Comparison of ENCODE assay signal across 8 cellular contexts in the genomic region with DNA sequence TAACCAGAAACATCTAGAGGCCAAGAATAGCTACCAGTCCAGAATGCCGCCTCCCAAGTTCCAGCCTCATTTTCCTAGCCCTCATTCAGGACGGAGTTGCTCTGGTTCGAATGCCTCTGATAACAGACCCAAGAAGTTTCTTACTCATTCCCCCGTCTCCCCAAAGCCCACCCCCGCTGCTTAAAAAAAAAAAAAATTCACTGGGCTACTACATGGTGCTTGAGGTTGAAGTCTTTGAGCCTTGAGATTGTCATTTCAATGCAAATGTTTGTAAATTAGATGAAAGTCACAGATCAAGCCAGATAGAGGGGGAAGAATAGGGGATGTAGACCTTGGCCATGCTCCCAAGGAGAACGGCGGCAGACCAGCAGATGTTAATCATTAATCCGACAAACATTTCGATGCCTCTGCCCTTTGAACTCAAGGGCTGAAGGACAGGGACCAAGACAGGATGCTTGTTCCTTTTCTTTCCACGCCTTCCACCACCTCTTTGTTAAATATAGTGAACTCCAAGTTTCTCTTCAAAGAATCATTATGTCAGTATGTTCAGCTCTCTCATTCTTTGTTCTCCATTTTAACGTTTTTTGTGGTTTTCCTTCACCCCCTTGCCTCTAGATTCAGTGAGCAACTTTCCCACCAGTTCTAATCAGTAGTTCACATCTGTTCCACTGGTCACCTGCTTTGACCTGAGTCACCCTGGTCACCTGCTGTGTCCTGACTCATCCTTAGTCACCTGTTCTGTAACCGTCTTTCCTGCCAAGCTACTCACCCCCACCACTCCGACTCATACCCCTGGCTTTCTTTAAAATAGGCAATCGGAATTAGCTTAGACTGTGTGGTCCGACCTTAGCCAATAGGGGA.
DNase-seq lines count a peak whose midpoint lies in the region; ATAC-seq and TF ChIP-seq lines count a peak whose summit lies in the region.

No MANE protein-coding gene starts in this region.

- intact Hi-C loops in esophagus squamous epithelium (cut with DNase I): no loop called here

- peak; percentile 28 for DNase-seq in HuH-7 (ENCODE audit: low spot score)
- DNase-seq in activated T-cell treated with anti-CD3 and anti-CD28 coated beads for 48 hours (ENCODE audit: low read depth): peak; percentile 55
- peak; percentile 93 for DNase-seq in mesendoderm
- DNase-seq in esophagus squamous epithelium (lab: John Stamatoyannopoulos, UW): no peak
- DNase-seq in NAMALWA (ENCODE audit: low spot score): no peak
- no peak for DNase-seq in SIG-M5 (lab: John Stamatoyannopoulos, UW)

- no peak overlapping the region for H2BK5ac ChIP-seq in mesendoderm (ENCODE audit: low read length)

- H3K4me2 ChIP-seq in mesendoderm (ENCODE audit: low read length): no peak overlapping the region

- H3K36me3 ChIP-seq in mesendoderm (ENCODE audit: control insufficient read depth, insufficient read depth, low read length): no peaks in the 10 kb centered on the region
- H3K36me3 ChIP-seq in esophagus squamous epithelium: no peaks in the 10 kb centered on the region

- H3K9me3 ChIP-seq in esophagus squamous epithelium: no peaks in the 10 kb centered on the region

- H2BK120ac ChIP-seq in mesendoderm (ENCODE audit: low read depth, low read length): no peak overlapping the region

- H4K8ac ChIP-seq in mesendoderm (ENCODE audit: low read depth, low read length): no peak overlapping the region

- no peak overlapping the region for H3K27ac ChIP-seq in mesendoderm (ENCODE audit: low read depth, low read length)
- no peak overlapping the region for H3K27ac ChIP-seq in esophagus squamous epithelium

- H2AK5ac ChIP-seq in mesendoderm (ENCODE audit: low read length): no peak overlapping the region

- TF ChIP-seq POLR2A in esophagus squamous epithelium (IDR thresholded peaks at IDR 0.05): no peak

- no peak for TF ChIP-seq CTCF in esophagus squamous epithelium (IDR thresholded peaks at IDR 0.05)

- ATAC-seq in GM19468 (IDR thresholded peaks at IDR 0.05; ENCODE audit: extremely low read depth, unreplicated experiment): peak; percentile 54
- ATAC-seq in HG03095 (IDR thresholded peaks at IDR 0.05; ENCODE audit: unreplicated experiment): no peak

- no peak overlapping the region for H3K4ac ChIP-seq in mesendoderm (ENCODE audit: low read depth, low read length)

- H3K56ac ChIP-seq in mesendoderm (ENCODE audit: low read length): no peak overlapping the region

- H3K23ac ChIP-seq in mesendoderm (ENCODE audit: low read length): no peak overlapping the region

- no peak overlapping the region for H2BK15ac ChIP-seq in mesendoderm (replicated peaks; ENCODE audit: low read depth)

- H3K18ac ChIP-seq in mesendoderm (ENCODE audit: low read length): no peak overlapping the region

- H4K5ac ChIP-seq in mesendoderm (ENCODE audit: low read length): no peak overlapping the region

- H3K4me1 ChIP-seq in mesendoderm (ENCODE audit: control insufficient read depth, low read depth, low read length) (no peaks in the 10 kb centered on the region), esophagus squamous epithelium (no peaks in the 10 kb centered on the region)

- no peak overlapping the region for H3K9ac ChIP-seq in mesendoderm (ENCODE audit: low read length)

- no peaks in the 10 kb centered on the region for H3K79me2 ChIP-seq in mesendoderm (ENCODE audit: control insufficient read depth, insufficient read depth, low read length)

- H3K27me3 ChIP-seq in mesendoderm (ENCODE audit: insufficient read depth, low read length, poor library complexity) (no peaks in the 10 kb centered on the region), esophagus squamous epithelium (no peaks in the 10 kb centered on the region)

- H3K79me1 ChIP-seq in mesendoderm (ENCODE audit: low read length): no peaks in the 10 kb centered on the region

- no CpG with 5 or more reads among the region's 15 CpGs for WGBS in mesendoderm (ENCODE audit: extremely low coverage, insufficient coverage, low lambda C conversion rate)
- WGBS in esophagus squamous epithelium, 2 donors: 24 to 34% methylated on average over 14 to 15 of the region's 15 CpGs

- H3K4me3 ChIP-seq in mesendoderm (ENCODE audit: low read length) (no peak overlapping the region), esophagus squamous epithelium (no peak overlapping the region)

Comparison
In these comparisons a context has a peak if more than half of its experiments do, and no peak if none do; other contexts are left out.
1. DNase-seq: peak in HuH-7 (single experiment), activated T-cell treated with anti-CD3 and anti-CD28 coated beads for 48 hours (single experiment) and mesendoderm (single experiment); none in esophagus squamous epithelium (single experiment), NAMALWA (single experiment) and SIG-M5 (single experiment).